In genomic region chr17:51166198-51166986, GRCh38 we compare ENCODE assay signal across 8 cellular contexts. TPM values are rescaled to one million over a fixed set of nuclear protein-coding genes. Genes with fewer than 3 reads are reported as not detected.
A peak's percentile ranks its signal among the peaks of the same experiment; 100 is the strongest.
DNase-seq lines count a peak whose midpoint lies in the region; ATAC-seq and TF ChIP-seq lines count a peak whose summit lies in the region.

Gene NME2, plus strand, starts transcription at chr17:51166411. Its CDS starts 420 bp downstream, at chr17:51166831.

- H3K36me3 ChIP-seq in KMS-11 (ENCODE audit: insufficient read depth) (peaks cover 18% of the 10 kb centered on the region; the same call in 1 of the 2 replicates), testis (ENCODE audit: low read depth, missing control alignments) (no peaks in the 10 kb centered on the region)

- peak; percentile 93 for DNase-seq in ELF-1 (ENCODE audit: low read depth, low spot score)
- DNase-seq in SK-N-DZ (ENCODE audit: low spot score), result peak; percentile 90
- DNase-seq in activated naive CD4-positive, alpha-beta T cell treated with anti-CD3 and anti-CD28 coated beads, Interleukin-2, amount 50 U/mL, for 16 hours, result peak; percentile 73
- no peak for DNase-seq in glomerular endothelial cell (ENCODE audit: extremely low read depth, low read depth, low spot score)
- DNase-seq in omental fat pad (ENCODE audit: low spot score), result peak; percentile 68
- peak; percentile 91 for DNase-seq in testis

- ATAC-seq in GM21737 (IDR thresholded peaks at IDR 0.05; ENCODE audit: unreplicated experiment) (peak; percentile 86), omental fat pad (ENCODE audit: low FRiP score) (peak; percentile 92)

- peak within 1 kb of the TSS; percentile 99 for H3K9ac ChIP-seq in KMS-11

- H4K20me1 ChIP-seq in KMS-11 (ENCODE audit: insufficient read depth), result no peaks in the 10 kb centered on the region

- H3K9me3 ChIP-seq in testis, result no peaks in the 10 kb centered on the region

- H3K27ac ChIP-seq in KMS-11 (peak within 1 kb of the TSS; percentile 95), testis (peak within 1 kb of the TSS; percentile 72 to 92)

- peaks cover 25% of the 10 kb centered on the region; the same call in 1 of the 2 replicates for H3K79me2 ChIP-seq in KMS-11 (ENCODE audit: insufficient read depth, low read depth)

- peak within 1 kb of the TSS; percentile 76 for H2AFZ ChIP-seq in KMS-11 (ENCODE audit: low read depth)

- peaks cover 27% of the 10 kb centered on the region for H3K4me1 ChIP-seq in KMS-11 (ENCODE audit: low read depth, poor library complexity, severe bottlenecking)
- peaks cover 14% of the 10 kb centered on the region for H3K4me1 ChIP-seq in testis

- no peak for TF ChIP-seq POLR2A in testis (IDR thresholded peaks at IDR 0.05)

- no peaks in the 10 kb centered on the region for H3K27me3 ChIP-seq in KMS-11 (ENCODE audit: insufficient read depth, low read depth)
- H3K27me3 ChIP-seq in testis, result no peaks in the 10 kb centered on the region

- 0% methylated on average over 13 to 74 of the region's 98 CpGs for WGBS in testis, 2 donors

- intact Hi-C loops in testis (cut with DNase I; ENCODE audit: low total_unique reads), result no loop called here

- H3K4me3 ChIP-seq in KMS-11 (IDR thresholded peaks at IDR 0.05; ENCODE audit: insufficient read depth, low read depth, low read length) (no peak within 1 kb of the TSS), testis (peak within 1 kb of the TSS; percentile 77 to 91)

- H3K4me2 ChIP-seq in KMS-11, result peak within 1 kb of the TSS; percentile 77

- TF ChIP-seq CTCF in KMS-11 (conservative IDR thresholded peaks at IDR 0.05; ENCODE audit: low read depth, low read length) (no peak), omental fat pad (IDR thresholded peaks at IDR 0.05) (no peak), testis (IDR thresholded peaks at IDR 0.05) (no peak)

RNA-seq across cellular contexts. Expression of gene NME2, which starts in this region (rescaled TPM):
- 1,359 and 1,419 TPM in 2 replicates for polyA plus RNA-seq in SK-N-DZ (2014; cell fraction: cytosol; rRNA removed)
- polyA plus RNA-seq in SK-N-DZ (2014; cell fraction: nucleus; rRNA removed), result 799 and 1,017 TPM in 2 replicates
- total RNA-seq in glomerular endothelial cell (537 and 803 TPM in 2 replicates), omental fat pad (100 to 1,000 TPM; 440 to 570 (median 469) TPM), testis (100 to 1,000 TPM; 105 to 169 TPM)
- polyA plus RNA-seq in testis (ENCODE audit: insufficient read depth, low read depth, low replicate concordance), result 196 TPM
